1 cellular context compared by ENCODE assay signal in genomic region chr6:7312616-7313504, GRCh38.
TF ChIP-seq lines count a peak whose summit lies in the region.

SSR1 (minus strand) TSS chr6:7313199; CDS start chr6:7313120, 79 bp downstream.

TF ChIP-seq in HepG2, 621 proteins besides CTCF, POLR2A, EP300 and RAD21 (continued from another document and continues in another):
- TF ChIP-seq USF2 (IDR thresholded peaks at IDR 0.05; ENCODE audit: low read depth, low read length) (peak; percentile 94), USF2 (CRISPR knock-in tag; IDR thresholded peaks at IDR 0.05; ENCODE audit: borderline replicate concordance) (peak; percentile 98; the same call in 1 of the 2 replicates), AGO2 (optimal IDR thresholded peaks at IDR 0.05; ENCODE audit: low read depth, low read length) (peak; percentile 97), KLF15 (CRISPR knock-in tag; IDR thresholded peaks at IDR 0.05; ENCODE audit: borderline replicate concordance) (no peak; the same call in none of the 2 replicates), MTF1 (CRISPR knock-in tag; IDR thresholded peaks at IDR 0.05) (no peak), ZNF468 (CRISPR knock-in tag; IDR thresholded peaks at IDR 0.05) (no peak), JUNB (CRISPR knock-in tag; IDR thresholded peaks at IDR 0.05; ENCODE audit: borderline replicate concordance) (no peak), RAD51 (IDR thresholded peaks at IDR 0.05; ENCODE audit: borderline replicate concordance) (peak; percentile 95), ZNF768 (CRISPR knock-in tag; IDR thresholded peaks at IDR 0.05) (peak; percentile 55), SAP130 (CRISPR knock-in tag; IDR thresholded peaks at IDR 0.05; ENCODE audit: low read depth) (peak; percentile 94), ZNF136 (CRISPR knock-in tag; IDR thresholded peaks at IDR 0.05; ENCODE audit: low read depth) (0 out of 2 replicates have a peak, but pooled peaks have one; percentile 38), HIC2 (CRISPR knock-in tag; IDR thresholded peaks at IDR 0.05; ENCODE audit: low read depth) (peak; percentile 51; the same call in 1 of the 2 replicates), TAF1 (CRISPR knock-in tag; IDR thresholded peaks at IDR 0.05) (peak; percentile 98), ZNF609 (CRISPR knock-in tag; IDR thresholded peaks at IDR 0.05; ENCODE audit: borderline replicate concordance) (peak; percentile 4; the same call in 1 of the 2 replicates), ZNF580 (CRISPR knock-in tag; IDR thresholded peaks at IDR 0.05; ENCODE audit: borderline replicate concordance, low read depth) (peak; percentile 98), ZNF44 (CRISPR knock-in tag; IDR thresholded peaks at IDR 0.05) (no peak), HES4 (CRISPR knock-in tag; IDR thresholded peaks at IDR 0.05; ENCODE audit: borderline replicate concordance) (peak; percentile 90), FOXO1 (CRISPR knock-in tag; IDR thresholded peaks at IDR 0.05) (peak; percentile 65), SIX1 (CRISPR knock-in tag; IDR thresholded peaks at IDR 0.05; ENCODE audit: borderline replicate concordance) (peak; percentile 31; the same call in 1 of the 2 replicates), ZBTB43 (CRISPR knock-in tag; conservative IDR thresholded peaks at IDR 0.05) (peak; percentile 74; the same call in 1 of the 2 replicates), ZFP1 (CRISPR knock-in tag; IDR thresholded peaks at IDR 0.05) (peak; percentile 76; the same call in 1 of the 2 replicates), TFDP2 (CRISPR knock-in tag; IDR thresholded peaks at IDR 0.05) (peak; percentile 84), NR2F2 (IDR thresholded peaks at IDR 0.05; ENCODE audit: borderline replicate concordance, low read depth) (no peak; the same call in 1 of the 2 replicates), NBN (conservative IDR thresholded peaks at IDR 0.05) (no peak), ZNF709 (CRISPR knock-in tag; IDR thresholded peaks at IDR 0.05) (peak; percentile 94), KMT2A (CRISPR knock-in tag; IDR thresholded peaks at IDR 0.05) (peak; percentile 91; the same call in 1 of the 2 replicates), ZNF160 (CRISPR knock-in tag; IDR thresholded peaks at IDR 0.05) (peak; percentile 47), ZHX2 (IDR thresholded peaks at IDR 0.05; ENCODE audit: low read depth) (peak; percentile 86), ZHX2 (CRISPR knock-in tag; IDR thresholded peaks at IDR 0.05; ENCODE audit: borderline replicate concordance) (0 out of 2 replicates have a peak, but pooled peaks have one; percentile 33), MED1 (CRISPR knock-in tag; IDR thresholded peaks at IDR 0.05) (peak; percentile 93), POLR2G (IDR thresholded peaks at IDR 0.05; ENCODE audit: low read depth, low read length) (peak; percentile 97), ZNF143 (CRISPR knock-in tag; IDR thresholded peaks at IDR 0.05) (peak; percentile 56; the same call in 1 of the 2 replicates), HOXA5 (CRISPR knock-in tag; IDR thresholded peaks at IDR 0.05) (peak; percentile 95), HINFP (CRISPR knock-in tag; IDR thresholded peaks at IDR 0.05; ENCODE audit: low read depth) (peak; percentile 79; the same call in 1 of the 2 replicates), MEF2D (CRISPR knock-in tag; IDR thresholded peaks at IDR 0.05) (peak; percentile 67; the same call in 1 of the 2 replicates), SKIL (CRISPR knock-in tag; IDR thresholded peaks at IDR 0.05; ENCODE audit: borderline replicate concordance) (no peak)
